ENCODE assay signal across 16 cellular contexts in the genomic region with DNA sequence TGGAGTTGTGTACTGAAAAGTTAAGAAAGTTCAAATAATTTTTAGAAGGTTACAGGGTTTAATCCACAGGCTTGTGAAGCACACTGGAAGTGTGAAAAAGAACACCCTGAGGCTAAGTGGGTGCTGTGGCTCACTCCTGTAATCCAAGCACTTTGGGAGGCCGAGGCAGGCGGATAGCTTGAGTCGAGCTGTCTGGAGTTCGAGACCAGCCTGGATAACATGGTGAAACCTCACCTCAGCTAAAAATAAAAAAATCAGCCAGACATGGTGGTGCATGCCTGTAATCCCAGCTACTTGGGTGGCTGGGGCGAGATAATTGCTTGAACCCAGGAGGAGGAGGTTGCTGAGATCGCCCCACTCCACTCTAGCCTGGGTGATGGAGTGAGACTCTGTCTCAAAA. TPM values are rescaled to one million over a fixed set of nuclear protein-coding genes. Genes with fewer than 3 reads are reported as not detected.
DNase-seq lines count a peak whose midpoint lies in the region; ATAC-seq and TF ChIP-seq lines count a peak whose summit lies in the region.
"Had no signal": no experiment of that assay in that cellular context is flagged by ENCODE, and none has a peak within 500 bp of the region (broad histone marks: within the 10 kb centered on the region; RNA-seq: fewer than 3 reads in every experiment).

No MANE protein-coding gene starts in this region.

- TF ChIP-seq RAD21 in SK-N-SH (IDR thresholded peaks at IDR 0.05; ENCODE audit: low read length), result no peak

- no peak overlapping the region for H2BK15ac ChIP-seq in mesenchymal stem cell (ENCODE audit: low read depth, poor library complexity, severe bottlenecking)

- no peak overlapping the region for H3K9ac ChIP-seq in SK-N-SH
- H3K9ac ChIP-seq in mesenchymal stem cell (ENCODE audit: low read length), result no peak overlapping the region

- H3K4me3 ChIP-seq in SK-N-SH (ENCODE audit: low read depth in 2 of 2, low read length in 1 of 2) (no peak overlapping the region), breast epithelium (peak overlapping the region in 1 of 3 donors; percentile 43), mesenchymal stem cell (ENCODE audit: insufficient read depth in 1 of 2, low read depth in 1 of 2, low read length in 2 of 2) (no peak overlapping the region), thoracic aorta (no peak overlapping the region)

- H3F3A ChIP-seq in SK-N-SH (replicated peaks; ENCODE audit: insufficient read depth), result peaks cover 9% of the 10 kb centered on the region

- no peak overlapping the region for H4K91ac ChIP-seq in mesenchymal stem cell (ENCODE audit: low read length)

- H2BK5ac ChIP-seq in mesenchymal stem cell (ENCODE audit: low read depth, low read length, poor library complexity, severe bottlenecking), result no peak overlapping the region

- no peaks in the 10 kb centered on the region for H4K20me1 ChIP-seq in SK-N-SH (ENCODE audit: insufficient read depth)

- intact Hi-C loops in breast epithelium (cut with DNase I; ENCODE audit: low total_unique reads), result no loop called here

- no peaks in the 10 kb centered on the region for H3K36me3 ChIP-seq in SK-N-SH (replicated peaks in 1 of 2; ENCODE audit: control insufficient read depth in 1 of 2, insufficient read depth in 2 of 2, low read length in 1 of 2)
- H3K36me3 ChIP-seq in breast epithelium, result no peaks in the 10 kb centered on the region
- peaks cover 0 to 2% of the 10 kb centered on the region in 2 experiments for H3K36me3 ChIP-seq in mesenchymal stem cell (ENCODE audit: control insufficient read depth in 1 of 2, insufficient read depth in 2 of 2, low read depth in 1 of 2, low read length in 2 of 2)
- no peaks in the 10 kb centered on the region for H3K36me3 ChIP-seq in thoracic aorta

- H3K4me2 ChIP-seq in SK-N-SH (no peak overlapping the region), mesenchymal stem cell (ENCODE audit: low read length, poor library complexity, severe bottlenecking) (no peak overlapping the region)

- peaks cover 7 to 14% of the 10 kb centered on the region in 2 experiments; a peak in 3 of 4 replicates for H3K4me1 ChIP-seq in SK-N-SH (ENCODE audit: control insufficient read depth in 1 of 2, insufficient read depth in 2 of 2, low read depth in 1 of 2, low read length in 1 of 2)
- H3K4me1 ChIP-seq in breast epithelium, result peaks cover 12 to 15% of the 10 kb centered on the region in 2 donors
- H3K4me1 ChIP-seq in mesenchymal stem cell (ENCODE audit: control insufficient read depth, insufficient read depth, low read depth, low read length), result no peaks in the 10 kb centered on the region
- H3K4me1 ChIP-seq in thoracic aorta (ENCODE audit: control insufficient read depth in 1 of 2, low read depth in 2 of 2), result peaks cover 40 to 44% of the 10 kb centered on the region in 2 donors

- H2BK120ac ChIP-seq in mesenchymal stem cell (ENCODE audit: low read depth, low read length), result no peak overlapping the region

- H3K23ac ChIP-seq in mesenchymal stem cell (ENCODE audit: low read length in 2 of 2), result no peak overlapping the region

- TF ChIP-seq CTCF in SK-N-SH (IDR thresholded peaks at IDR 0.05), result no peak
- no peak for TF ChIP-seq CTCF in breast epithelium (IDR thresholded peaks at IDR 0.05)
- no peak for TF ChIP-seq CTCF in thoracic aorta (IDR thresholded peaks at IDR 0.05)

- WGBS in SK-N-SH (ENCODE audit: low lambda C conversion rate), result 97% methylated on average over 6 of the region's 6 CpGs
- WGBS in mesenchymal stem cell, result 95% methylated on average over 6 of the region's 6 CpGs

- H3K9me3 ChIP-seq in SK-N-SH (no peaks in the 10 kb centered on the region), breast epithelium (no peaks in the 10 kb centered on the region), mesenchymal stem cell (ENCODE audit: control insufficient read depth, low read length) (no peaks in the 10 kb centered on the region), thoracic aorta (no peaks in the 10 kb centered on the region)

- H3K27ac ChIP-seq in SK-N-SH (ENCODE audit: low read depth in 2 of 2, low read length in 1 of 2), result peak overlapping the region; percentile 16 to 69; a peak in 3 of 4 replicates
- peak overlapping the region; percentile 95 to 97 for H3K27ac ChIP-seq in breast epithelium
- no peak overlapping the region for H3K27ac ChIP-seq in mesenchymal stem cell (ENCODE audit: low read length, poor library complexity, severe bottlenecking)
- H3K27ac ChIP-seq in thoracic aorta, result peak overlapping the region; percentile 51 to 85
- H3K27ac ChIP-seq: 22Rv1 had no signal

- no peak overlapping the region for H4K8ac ChIP-seq in mesenchymal stem cell (ENCODE audit: low read length)

- DNase-seq in SK-N-SH, result no peak
- DNase-seq in breast epithelium (ENCODE audit: low spot score in 2 of 2), result peak in 1 of 2 donors; percentile 17
- no peak for DNase-seq in mesenchymal stem cell
- DNase-seq in thoracic aorta (ENCODE audit: low spot score), result no peak
- no peak for DNase-seq in SW480 (ENCODE audit: low spot score)
- DNase-seq in T1000 (lab: John Stamatoyannopoulos, UW), result no peak
- DNase-seq: activated naive CD4-positive, alpha-beta T cell treated with anti-CD3 and anti-CD28 coated beads, Interleukin-2, amount 50 U/mL, for 16 hours; COR-L47; retina; stimulated activated naive CD4-positive, alpha-beta T cell had no signal

- POLR2A ChIA-PET in SK-N-SH (lab: Yijun Ruan, JAX), result no interaction called here

- H2BK12ac ChIP-seq in mesenchymal stem cell (ENCODE audit: low read length in 2 of 2), result peak overlapping the region; percentile 21 to 77

- H3K79me1 ChIP-seq in mesenchymal stem cell (replicated peaks; ENCODE audit: low read length, poor library complexity, severe bottlenecking), result no peaks in the 10 kb centered on the region

- CTCF ChIA-PET in SK-N-SH (lab: Yijun Ruan, JAX), result interaction anchor here (1.3 to 10.6 kb wide), 4 partner anchors 9 to 95 kb away, joined by 3 to 99 read pairs (median 8); no protein-coding TSS in a partner anchor

- H3K9me2 ChIP-seq in SK-N-SH, result no peaks in the 10 kb centered on the region

- no peaks in the 10 kb centered on the region for H3K27me3 ChIP-seq in SK-N-SH (ENCODE audit: insufficient read depth)
- no peaks in the 10 kb centered on the region for H3K27me3 ChIP-seq in breast epithelium
- no peaks in the 10 kb centered on the region for H3K27me3 ChIP-seq in mesenchymal stem cell (ENCODE audit: control insufficient read depth in 1 of 2, insufficient read depth in 1 of 2, low read length in 2 of 2)
- H3K27me3 ChIP-seq in thoracic aorta (replicated peaks; ENCODE audit: insufficient read depth), result no peaks in the 10 kb centered on the region

- TF ChIP-seq POLR2A in breast epithelium (IDR thresholded peaks at IDR 0.05), result no peak

- no peaks in the 10 kb centered on the region for H3K79me2 ChIP-seq in SK-N-SH (ENCODE audit: insufficient read depth)

- H2AK5ac ChIP-seq in mesenchymal stem cell (ENCODE audit: low read length, severe bottlenecking), result no peak overlapping the region

- TF ChIP-seq EP300 in SK-N-SH (IDR thresholded peaks at IDR 0.05; ENCODE audit: borderline replicate concordance in 1 of 2, low read depth in 1 of 2, low read length in 1 of 2), result no peak

- peak overlapping the region; percentile 31 to 59 for H3K4ac ChIP-seq in mesenchymal stem cell (ENCODE audit: low read depth in 1 of 2, low read length in 2 of 2)

- H3K18ac ChIP-seq in mesenchymal stem cell (ENCODE audit: low read depth in 1 of 2, low read length in 2 of 2), result peak overlapping the region; percentile 18 to 71

- H3K14ac ChIP-seq in mesenchymal stem cell (ENCODE audit: low read length in 2 of 2), result no peak overlapping the region

- ATAC-seq in SK-N-SH treated with all-trans-retinoic acid at 6 μM for 48 hours (no peak), thoracic aorta (ENCODE audit: insufficient number of reproducible peaks, low FRiP score, low read depth) (no peak), HG02973 (IDR thresholded peaks at IDR 0.05; ENCODE audit: unreplicated experiment) (no peak)

- H2AFZ ChIP-seq in SK-N-SH (ENCODE audit: low read depth), result no peak overlapping the region
- no peak overlapping the region for H2AFZ ChIP-seq in mesenchymal stem cell (ENCODE audit: low read depth, low read length)

TF ChIP-seq in SK-N-SH, 30 proteins besides CTCF, POLR2A, EP300 and RAD21 (continues in another document):
- no peak for TF ChIP-seq FOSL2 (IDR thresholded peaks at IDR 0.05; ENCODE audit: borderline replicate concordance, low read depth)

TF ChIP-seq in SK-N-SH treated with all-trans-retinoic acid at 6 μM for 48 hours, 23 proteins besides CTCF, POLR2A, EP300 and RAD21 (continues in another document):
- TF ChIP-seq ZNF70 (CRISPR knock-in tag; IDR thresholded peaks at IDR 0.05) (no peak), TCF4 (CRISPR knock-in tag; IDR thresholded peaks at IDR 0.05; ENCODE audit: borderline replicate concordance) (no peak)

RNA-seq across cellular contexts. Expression of a gene that starts 9.8 kb away (rescaled TPM):
- 44.6 and 77.3 TPM in 2 replicates for polyA plus RNA-seq in SK-N-SH (2012; rRNA removed)
- polyA plus RNA-seq in SK-N-SH (2012; cell fraction: cytosol; rRNA removed), result 60.3 and 73.3 TPM in 2 replicates
- polyA plus RNA-seq in SK-N-SH (2012; cell fraction: nucleus; rRNA removed), result 41.9 and 93.1 TPM in 2 replicates
- 1,000 to 10,000 TPM; 2,506 to 3,955 (median 3,543) TPM for total RNA-seq in breast epithelium
- 161 TPM for polyA plus RNA-seq in mesenchymal stem cell (2013, experiment 1 of 2)
- polyA plus RNA-seq in mesenchymal stem cell (2013, experiment 2 of 2), result 167 TPM
- 100 to 1,000 TPM; 423 to 622 TPM for total RNA-seq in thoracic aorta

RNA-seq across cellular contexts. Expression of a gene that starts 22.1 kb away (rescaled TPM):
- polyA plus RNA-seq in SK-N-SH (2012; rRNA removed), result 15.8 and 17.3 TPM in 2 replicates
- 18.3 and 24.3 TPM in 2 replicates for polyA plus RNA-seq in SK-N-SH (2012; cell fraction: cytosol; rRNA removed)
- polyA plus RNA-seq in SK-N-SH (2012; cell fraction: nucleus; rRNA removed), result 12.2 and 13.1 TPM in 2 replicates
- total RNA-seq in breast epithelium (10 to 100 TPM; 18.0 to 32.8 (median 18.1) TPM), thoracic aorta (10 to 100 TPM; 16.9 TPM)
- 31.1 TPM for polyA plus RNA-seq in mesenchymal stem cell (2013, experiment 1 of 2)
- polyA plus RNA-seq in mesenchymal stem cell (2013, experiment 2 of 2), result 32.3 TPM

RNA-seq across cellular contexts. Expression of a gene that starts 22.2 kb away (rescaled TPM):
- polyA plus RNA-seq in SK-N-SH (2012; rRNA removed), result 2.6 and 3.6 TPM in 2 replicates
- polyA plus RNA-seq in SK-N-SH (2012; cell fraction: cytosol; rRNA removed), result 1.7 and 2.4 TPM in 2 replicates
- polyA plus RNA-seq in SK-N-SH (2012; cell fraction: nucleus; rRNA removed), result 9.4 and 13.1 TPM in 2 replicates
- total RNA-seq in breast epithelium, result under 1 TPM; 0.16 to 0.98 (median 0.59) TPM
- polyA plus RNA-seq in mesenchymal stem cell (2013, experiment 1 of 2), result 4.4 TPM
- polyA plus RNA-seq in mesenchymal stem cell (2013, experiment 2 of 2), result 4.4 TPM
- total RNA-seq in thoracic aorta, result 1 to 10 TPM; 1.1 TPM

RNA-seq across cellular contexts. Expression of a gene that starts 28.7 kb away (rescaled TPM):
- 39.1 and 39.4 TPM in 2 replicates for polyA plus RNA-seq in SK-N-SH (2012; rRNA removed)
- 46.0 and 49.7 TPM in 2 replicates for polyA plus RNA-seq in SK-N-SH (2012; cell fraction: cytosol; rRNA removed)
- 22.1 and 26.1 TPM in 2 replicates for polyA plus RNA-seq in SK-N-SH (2012; cell fraction: nucleus; rRNA removed)
- total RNA-seq in breast epithelium, result 10 to 100 TPM; 18.1 to 28.5 (median 21.8) TPM
- 30.0 TPM for polyA plus RNA-seq in mesenchymal stem cell (2013, experiment 1 of 2)
- polyA plus RNA-seq in mesenchymal stem cell (2013, experiment 2 of 2), result 29.8 TPM
- 10 to 100 TPM; 45.4 to 49.5 TPM for total RNA-seq in thoracic aorta

RNA-seq across cellular contexts. Expression of a gene that starts 35.0 kb away (rescaled TPM):
- polyA plus RNA-seq in SK-N-SH (2012; rRNA removed), result 0.05 TPM in 1 of 2 replicates, not detected in the other
- 0.10 TPM in 1 of 2 replicates, not detected in the other for polyA plus RNA-seq in SK-N-SH (2012; cell fraction: cytosol; rRNA removed)
- polyA plus RNA-seq in SK-N-SH (2012; cell fraction: nucleus; rRNA removed), result not detected in 2 replicates
- total RNA-seq in breast epithelium (not detected), thoracic aorta (not detected)
- not detected for polyA plus RNA-seq in mesenchymal stem cell (2013, experiment 1 of 2)
- polyA plus RNA-seq in mesenchymal stem cell (2013, experiment 2 of 2), result not detected
- total RNA-seq: H4, mononuclear cell, SK-MEL-5 had no signal

Comparison
In these comparisons a context has a peak if more than half of its experiments do, and no peak if none do; other contexts are left out.
1. RNA of a gene that starts 9.8 kb away (total RNA-seq): 2,506 to 3,955 TPM in breast epithelium; 423 to 622 TPM in thoracic aorta; every median in the first group is over 4 times any median in the second.